In genomic region chr2:47531378-47532042, GRCh38 we compare ENCODE assay signal across 24 cellular contexts. TPM values are rescaled to one million over a fixed set of nuclear protein-coding genes. Genes with fewer than 3 reads are reported as not detected.
DNase-seq lines count a peak whose midpoint lies in the region; ATAC-seq, FAIRE-seq and TF ChIP-seq lines count a peak whose summit lies in the region.
"Had no signal": no experiment of that assay in that cellular context is flagged by ENCODE, and none has a peak within 500 bp of the region (broad histone marks: within the 10 kb centered on the region; RNA-seq: fewer than 3 reads in every experiment).

No MANE protein-coding gene starts in this region.

- H3K36me3 ChIP-seq in cardiac muscle cell: no peaks in the 10 kb centered on the region
- H3K36me3 ChIP-seq in kidney (ENCODE audit: control insufficient read depth in 1 of 2, insufficient read depth in 2 of 2, low read length in 2 of 2): no peaks in the 10 kb centered on the region

- H3K9me3 ChIP-seq in cardiac muscle cell (ENCODE audit: low read depth) (no peaks in the 10 kb centered on the region), kidney (ENCODE audit: control insufficient read depth in 1 of 2, low read length in 2 of 2) (no peaks in the 10 kb centered on the region)
- H3K9me3 ChIP-seq: BLaER1 had no signal

- FAIRE-seq in kidney (lab: Jason Lieb, UNC): no peak
- FAIRE-seq: A204.1, H1 had no signal

- H3K27me3 Mint-ChIP-seq in central memory CD8-positive, alpha-beta T cell: peaks cover 10% of the 10 kb centered on the region
- H3K27me3 Mint-ChIP-seq: CD4-positive, CD25-positive, alpha-beta regulatory T cell had no signal

- H3K4me3 Mint-ChIP-seq in central memory CD8-positive, alpha-beta T cell: no peak overlapping the region
- no peak overlapping the region for H3K4me3 Mint-ChIP-seq in stimulated activated effector memory CD8-positive, alpha-beta T cell treated with anti-CD3 and anti-CD28 coated beads, Interleukin-12 subunit alpha, Interleukin-12 subunit beta, amount 100 ng/mL, for 72 hours
- H3K4me3 Mint-ChIP-seq: CD4-positive, CD25-positive, alpha-beta regulatory T cell had no signal

- H3K9ac ChIP-seq in kidney (ENCODE audit: low read length in 2 of 2): no peak overlapping the region
- H3K9ac ChIP-seq: BLaER1, KMS-11 had no signal

- no peak for TF ChIP-seq CTCF in cardiac muscle cell (IDR thresholded peaks at IDR 0.05; ENCODE audit: low read depth, low read length)
- TF ChIP-seq CTCF in kidney (IDR thresholded peaks at IDR 0.05; ENCODE audit: borderline replicate concordance, extremely low read depth, insufficient read depth): no peak

- H3K36me3 Mint-ChIP-seq in central memory CD8-positive, alpha-beta T cell (ENCODE audit: insufficient read depth): peaks cover 1% of the 10 kb centered on the region
- H3K36me3 Mint-ChIP-seq in stimulated activated effector memory CD8-positive, alpha-beta T cell treated with anti-CD3 and anti-CD28 coated beads, Interleukin-12 subunit alpha, Interleukin-12 subunit beta, amount 100 ng/mL, for 72 hours: no peaks in the 10 kb centered on the region

- peaks cover 12% of the 10 kb centered on the region for H3K4me1 ChIP-seq in cardiac muscle cell (ENCODE audit: low read depth)
- H3K4me1 ChIP-seq in kidney (ENCODE audit: control insufficient read depth in 1 of 2, insufficient read depth in 1 of 2, low read depth in 1 of 2, low read length in 2 of 2): no peaks in the 10 kb centered on the region

- no peak for ATAC-seq in left cardiac atrium
- ATAC-seq in central memory CD8-positive, alpha-beta T cell (replicated peaks; ENCODE audit: extremely low read depth, poor library complexity, severe bottlenecking): no peak
- ATAC-seq in left ventricle myocardium superior: peak; percentile 89
- no peak for ATAC-seq in stimulated activated effector memory CD8-positive, alpha-beta T cell treated with anti-CD3 and anti-CD28 coated beads, Interleukin-12 subunit alpha, Interleukin-12 subunit beta, amount 100 ng/mL, for 72 hours

- H3K4me3 ChIP-seq in cardiac muscle cell (no peak overlapping the region), kidney (ENCODE audit: low read length in 2 of 2) (no peak overlapping the region)
- H3K4me3 ChIP-seq: BLaER1 had no signal

- H3K4me1 Mint-ChIP-seq in central memory CD8-positive, alpha-beta T cell: no peaks in the 10 kb centered on the region
- no peaks in the 10 kb centered on the region for H3K4me1 Mint-ChIP-seq in stimulated activated effector memory CD8-positive, alpha-beta T cell treated with anti-CD3 and anti-CD28 coated beads, Interleukin-12 subunit alpha, Interleukin-12 subunit beta, amount 100 ng/mL, for 72 hours
- H3K4me1 Mint-ChIP-seq: CD4-positive, CD25-positive, alpha-beta regulatory T cell had no signal

- H3K9me3 Mint-ChIP-seq in central memory CD8-positive, alpha-beta T cell: no peaks in the 10 kb centered on the region
- no peaks in the 10 kb centered on the region for H3K9me3 Mint-ChIP-seq in stimulated activated effector memory CD8-positive, alpha-beta T cell treated with anti-CD3 and anti-CD28 coated beads, Interleukin-12 subunit alpha, Interleukin-12 subunit beta, amount 100 ng/mL, for 72 hours
- H3K9me3 Mint-ChIP-seq: CD4-positive, CD25-positive, alpha-beta regulatory T cell had no signal

- peak in 1 of 2 donors; percentile 25 for DNase-seq in cardiac muscle cell (ENCODE audit: low read depth in 1 of 2, low spot score in 1 of 2)
- no peak for DNase-seq in left cardiac atrium
- no peak for DNase-seq in central memory CD8-positive, alpha-beta T cell (ENCODE audit: low spot score in 2 of 2)
- DNase-seq in left ventricle myocardium superior: no peak
- no peak for DNase-seq in stimulated activated effector memory CD8-positive, alpha-beta T cell treated with anti-CD3 and anti-CD28 coated beads, Interleukin-12 subunit alpha, Interleukin-12 subunit beta, amount 100 ng/mL, for 72 hours (ENCODE audit: low spot score in 2 of 2)
- no peak for DNase-seq in substantia nigra (lab: John Stamatoyannopoulos, UW)
- no peak for DNase-seq in kidney
- no peak for DNase-seq in NCI-H1417 (lab: John Stamatoyannopoulos, UW)
- DNase-seq: CD4-positive, CD25-positive, alpha-beta regulatory T cell; DMS153; HCEC 1CT; IMR-90; NCI-H1048; NCI-H1417 treated with DMSO at 0.1 percent for 48 hours; NCI-H1694 treated with DMSO at 0.1 percent for 48 hours; NCI-H2081; NCI-H2227 treated with DMSO at 0.1 percent for 48 hours; NCI-H526 treated with DMSO at 0.1 percent for 48 hours; RPMI8226; SHP77 treated with DMSO at 0.1 percent for 48 hours had no signal

- H3K27me3 ChIP-seq in cardiac muscle cell: no peaks in the 10 kb centered on the region
- H3K27me3 ChIP-seq: BLaER1 had no signal

- peak overlapping the region; percentile 5 for H3K27ac ChIP-seq in cardiac muscle cell
- H3K27ac ChIP-seq in substantia nigra (ENCODE audit: low read depth, low read length, poor library complexity, severe bottlenecking): no peak overlapping the region
- H3K27ac ChIP-seq in kidney (ENCODE audit: low read depth in 2 of 2, low read length in 2 of 2): no peak overlapping the region
- H3K27ac ChIP-seq: BLaER1, KMS-11 had no signal

- peak overlapping the region; percentile 7 for H3K27ac Mint-ChIP-seq in central memory CD8-positive, alpha-beta T cell (ENCODE audit: low read depth)
- peak overlapping the region; percentile 17 for H3K27ac Mint-ChIP-seq in stimulated activated effector memory CD8-positive, alpha-beta T cell treated with anti-CD3 and anti-CD28 coated beads, Interleukin-12 subunit alpha, Interleukin-12 subunit beta, amount 100 ng/mL, for 72 hours
- H3K27ac Mint-ChIP-seq: CD4-positive, CD25-positive, alpha-beta regulatory T cell had no signal

- intact Hi-C loops in left cardiac atrium (cut with DNase I): no loop called here
- intact Hi-C loops in left ventricle myocardium superior (cut with micrococcal nuclease): no loop called here
- intact Hi-C loops in kidney (cut with DNase I): no loop called here

RNA-seq across cellular contexts. Expression of gene KCNK12, which starts 39.3 kb away (rescaled TPM):
- total RNA-seq in cardiac muscle cell: 0.11 and 0.21 TPM in 2 replicates
- 0.19 and 0.35 TPM in 2 replicates for polyA plus RNA-seq in cardiac muscle cell
- total RNA-seq in left cardiac atrium: not detected
- total RNA-seq in left ventricle myocardium superior: 0.25 TPM
- 0.13 TPM for total RNA-seq in kidney
- polyA plus RNA-seq in kidney (ENCODE audit: insufficient read depth, low read depth, low replicate concordance): not detected
- total RNA-seq: IMR-90 had no signal
